Comparison of ENCODE assay signal across 1 cellular context in genomic region chr17:78526231-78527025, GRCh38.
A peak's percentile ranks its signal among the peaks of the same experiment; 100 is the strongest.
TF ChIP-seq lines count a peak whose summit lies in the region.

No MANE protein-coding gene starts in this region.

TF ChIP-seq in HepG2, 621 proteins besides CTCF, POLR2A, EP300 and RAD21 (continued from another document and continues in another):
- TF ChIP-seq ZNF512B (CRISPR knock-in tag; IDR thresholded peaks at IDR 0.05; ENCODE audit: borderline replicate concordance) = no peak
- TF ChIP-seq CHCHD3 (CRISPR knock-in tag; IDR thresholded peaks at IDR 0.05) = no peak
- TF ChIP-seq STAG1 (CRISPR knock-in tag; IDR thresholded peaks at IDR 0.05) = no peak
- no peak for TF ChIP-seq ZNF776 (CRISPR knock-in tag; IDR thresholded peaks at IDR 0.05)
- peak; percentile 69; the same call in 1 of the 2 replicates for TF ChIP-seq ZMAT3 (CRISPR knock-in tag; conservative IDR thresholded peaks at IDR 0.05)
- no peak for TF ChIP-seq ZNF614 (CRISPR knock-in tag; IDR thresholded peaks at IDR 0.05; ENCODE audit: borderline replicate concordance)
- no peak for TF ChIP-seq KDM4B (CRISPR knock-in tag; IDR thresholded peaks at IDR 0.05)
- TF ChIP-seq ZNF879 (CRISPR knock-in tag; IDR thresholded peaks at IDR 0.05) = 0 out of 2 replicates have a peak, but pooled peaks have one; percentile 55
- TF ChIP-seq IKZF4 (CRISPR knock-in tag; IDR thresholded peaks at IDR 0.05; ENCODE audit: borderline replicate concordance, low read depth, not compliant biosample characterization) = no peak
- TF ChIP-seq, protein P1, sequence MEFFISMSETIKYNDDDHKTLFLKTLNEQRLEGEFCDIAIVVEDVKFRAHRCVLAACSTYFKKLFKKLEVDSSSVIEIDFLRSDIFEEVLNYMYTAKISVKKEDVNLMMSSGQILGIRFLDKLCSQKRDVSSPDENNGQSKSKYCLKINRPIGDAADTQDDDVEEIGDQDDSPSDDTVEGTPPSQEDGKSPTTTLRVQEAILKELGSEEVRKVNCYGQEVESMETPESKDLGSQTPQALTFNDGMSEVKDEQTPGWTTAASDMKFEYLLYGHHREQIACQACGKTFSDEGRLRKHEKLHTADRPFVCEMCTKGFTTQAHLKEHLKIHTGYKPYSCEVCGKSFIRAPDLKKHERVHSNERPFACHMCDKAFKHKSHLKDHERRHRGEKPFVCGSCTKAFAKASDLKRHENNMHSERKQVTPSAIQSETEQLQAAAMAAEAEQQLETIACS (CRISPR knock-in tag; IDR thresholded peaks at IDR 0.05) = no peak
- TF ChIP-seq TOE1 (CRISPR knock-in tag; IDR thresholded peaks at IDR 0.05) = no peak
- TF ChIP-seq HNF4A (CRISPR knock-in tag; IDR thresholded peaks at IDR 0.05) = peak; percentile 70
- no peak for TF ChIP-seq CEBPB (IDR thresholded peaks at IDR 0.05; ENCODE audit: borderline replicate concordance, low read depth, low read length)
- no peak for TF ChIP-seq NAIF1 (CRISPR knock-in tag; IDR thresholded peaks at IDR 0.05; ENCODE audit: borderline replicate concordance)
- TF ChIP-seq, protein P2, sequence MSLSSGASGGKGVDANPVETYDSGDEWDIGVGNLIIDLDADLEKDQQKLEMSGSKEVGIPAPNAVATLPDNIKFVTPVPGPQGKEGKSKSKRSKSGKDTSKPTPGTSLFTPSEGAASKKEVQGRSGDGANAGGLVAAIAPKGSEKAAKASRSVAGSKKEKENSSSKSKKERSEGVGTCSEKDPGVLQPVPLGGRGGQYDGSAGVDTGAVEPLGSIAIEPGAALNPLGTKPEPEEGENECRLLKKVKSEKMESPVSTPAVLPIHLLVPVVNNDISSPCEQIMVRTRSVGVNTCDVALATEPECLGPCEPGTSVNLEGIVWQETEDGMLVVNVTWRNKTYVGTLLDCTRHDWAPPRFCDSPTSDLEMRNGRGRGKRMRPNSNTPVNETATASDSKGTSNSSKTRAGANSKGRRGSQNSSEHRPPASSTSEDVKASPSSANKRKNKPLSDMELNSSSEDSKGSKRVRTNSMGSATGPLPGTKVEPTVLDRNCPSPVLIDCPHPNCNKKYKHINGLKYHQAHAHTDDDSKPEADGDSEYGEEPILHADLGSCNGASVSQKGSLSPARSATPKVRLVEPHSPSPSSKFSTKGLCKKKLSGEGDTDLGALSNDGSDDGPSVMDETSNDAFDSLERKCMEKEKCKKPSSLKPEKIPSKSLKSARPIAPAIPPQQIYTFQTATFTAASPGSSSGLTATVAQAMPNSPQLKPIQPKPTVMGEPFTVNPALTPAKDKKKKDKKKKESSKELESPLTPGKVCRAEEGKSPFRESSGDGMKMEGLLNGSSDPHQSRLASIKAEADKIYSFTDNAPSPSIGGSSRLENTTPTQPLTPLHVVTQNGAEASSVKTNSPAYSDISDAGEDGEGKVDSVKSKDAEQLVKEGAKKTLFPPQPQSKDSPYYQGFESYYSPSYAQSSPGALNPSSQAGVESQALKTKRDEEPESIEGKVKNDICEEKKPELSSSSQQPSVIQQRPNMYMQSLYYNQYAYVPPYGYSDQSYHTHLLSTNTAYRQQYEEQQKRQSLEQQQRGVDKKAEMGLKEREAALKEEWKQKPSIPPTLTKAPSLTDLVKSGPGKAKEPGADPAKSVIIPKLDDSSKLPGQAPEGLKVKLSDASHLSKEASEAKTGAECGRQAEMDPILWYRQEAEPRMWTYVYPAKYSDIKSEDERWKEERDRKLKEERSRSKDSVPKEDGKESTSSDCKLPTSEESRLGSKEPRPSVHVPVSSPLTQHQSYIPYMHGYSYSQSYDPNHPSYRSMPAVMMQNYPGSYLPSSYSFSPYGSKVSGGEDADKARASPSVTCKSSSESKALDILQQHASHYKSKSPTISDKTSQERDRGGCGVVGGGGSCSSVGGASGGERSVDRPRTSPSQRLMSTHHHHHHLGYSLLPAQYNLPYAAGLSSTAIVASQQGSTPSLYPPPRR (CRISPR knock-in tag; IDR thresholded peaks at IDR 0.05; ENCODE audit: borderline replicate concordance) = no peak
- no peak for TF ChIP-seq TSC22D2 (CRISPR knock-in tag; IDR thresholded peaks at IDR 0.05; ENCODE audit: borderline replicate concordance)
- TF ChIP-seq ZNF615 (CRISPR knock-in tag; IDR thresholded peaks at IDR 0.05; ENCODE audit: borderline replicate concordance) = no peak
- peak; percentile 62; the same call in 1 of the 2 replicates for TF ChIP-seq RXRA (CRISPR knock-in tag; IDR thresholded peaks at IDR 0.05)
- no peak for TF ChIP-seq TRIM22 (IDR thresholded peaks at IDR 0.05)
- no peak for TF ChIP-seq GPN1 (CRISPR knock-in tag; IDR thresholded peaks at IDR 0.05; ENCODE audit: borderline replicate concordance)
- TF ChIP-seq ZBTB20 (CRISPR knock-in tag; IDR thresholded peaks at IDR 0.05; ENCODE audit: borderline replicate concordance, low read depth) = no peak
- no peak for TF ChIP-seq GATAD1 (CRISPR knock-in tag; IDR thresholded peaks at IDR 0.05)
- no peak; the same call in 1 of the 2 replicates for TF ChIP-seq KDM5B (CRISPR knock-in tag; IDR thresholded peaks at IDR 0.05; ENCODE audit: borderline replicate concordance)
- no peak for TF ChIP-seq KIAA2018 (CRISPR knock-in tag; IDR thresholded peaks at IDR 0.05; ENCODE audit: borderline replicate concordance)
- no peak for TF ChIP-seq HOXD1 (CRISPR knock-in tag; IDR thresholded peaks at IDR 0.05)
- TF ChIP-seq, protein P3, sequence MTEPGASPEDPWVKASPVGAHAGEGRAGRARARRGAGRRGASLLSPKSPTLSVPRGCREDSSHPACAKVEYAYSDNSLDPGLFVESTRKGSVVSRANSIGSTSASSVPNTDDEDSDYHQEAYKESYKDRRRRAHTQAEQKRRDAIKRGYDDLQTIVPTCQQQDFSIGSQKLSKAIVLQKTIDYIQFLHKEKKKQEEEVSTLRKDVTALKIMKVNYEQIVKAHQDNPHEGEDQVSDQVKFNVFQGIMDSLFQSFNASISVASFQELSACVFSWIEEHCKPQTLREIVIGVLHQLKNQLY (CRISPR knock-in tag; IDR thresholded peaks at IDR 0.05) = peak; percentile 89
- no peak for TF ChIP-seq ZNF207 (IDR thresholded peaks at IDR 0.05; ENCODE audit: borderline replicate concordance)
- no peak for TF ChIP-seq GLI4 (CRISPR knock-in tag; IDR thresholded peaks at IDR 0.05; ENCODE audit: borderline replicate concordance)
- TF ChIP-seq REST (IDR thresholded peaks at IDR 0.05; ENCODE audit: borderline replicate concordance in 1 of 2, low read depth in 1 of 2, low read length in 2 of 2) = no peak
- TF ChIP-seq RBFOX2 (IDR thresholded peaks at IDR 0.05; ENCODE audit: low read depth, low read length) = no peak
- TF ChIP-seq ZNF788 (CRISPR knock-in tag; IDR thresholded peaks at IDR 0.05; ENCODE audit: borderline replicate concordance) = no peak
- TF ChIP-seq ZFP62 (CRISPR knock-in tag; IDR thresholded peaks at IDR 0.05) = no peak
